Comparison of ENCODE assay signal across 26 cellular contexts in the genomic region with DNA sequence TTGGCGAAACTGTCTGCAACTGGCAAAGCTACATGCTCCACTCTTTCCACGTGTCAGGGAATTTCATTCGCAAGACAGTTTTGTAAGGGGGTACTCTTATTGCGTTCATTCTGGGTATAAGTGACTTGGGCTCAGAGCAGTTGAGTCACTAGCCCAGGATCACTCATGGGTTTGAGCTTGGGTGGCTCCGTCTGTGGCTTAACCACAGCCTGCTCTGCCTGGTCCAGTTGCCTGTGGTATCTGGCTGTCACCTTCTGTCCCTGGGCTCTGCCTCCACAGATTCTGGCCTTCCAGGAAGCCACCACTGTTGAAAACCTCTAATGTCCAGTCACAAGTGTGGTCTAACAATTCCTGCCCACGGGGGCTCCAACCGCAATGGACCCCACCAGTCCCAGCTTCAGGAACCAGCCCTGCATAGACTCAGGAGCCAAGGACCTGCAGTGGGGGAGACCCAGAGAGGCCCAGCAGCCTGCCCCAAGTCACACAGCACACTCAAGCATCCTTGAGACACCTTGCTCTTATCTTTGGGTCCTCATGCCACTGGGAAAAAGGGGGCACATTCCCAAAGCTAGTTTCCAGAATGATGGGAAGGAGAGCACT. TPM values are rescaled to one million over a fixed set of nuclear protein-coding genes. Genes with fewer than 3 reads are reported as not detected.
"Had no signal": no experiment of that assay in that cellular context is flagged by ENCODE, and none has a peak within 500 bp of the region (broad histone marks: within the 10 kb centered on the region; RNA-seq: fewer than 3 reads in every experiment).

No MANE protein-coding gene starts in this region.

- H2AFZ ChIP-seq: neural progenitor cell had no signal

- ATAC-seq: activated CD8-positive, alpha-beta T cell treated with anti-CD3 and anti-CD28 coated beads for 36 hours; activated T-helper 17 cell treated with anti-CD3 and anti-CD28 coated beads, Interleukin-2, amount 50 U/mL, for 72 hours; gastroesophageal sphincter; lower lobe of right lung; naive thymus-derived CD8-positive, alpha-beta T cell; right cardiac atrium; stimulated activated effector memory CD8-positive, alpha-beta T cell treated with anti-CD3 and anti-CD28 coated beads, Interleukin-12 subunit alpha, Interleukin-12 subunit beta, amount 100 ng/mL, for 72 hours; stimulated activated naive CD8-positive, alpha-beta T cell treated with anti-CD3 and anti-CD28 coated beads, Interleukin-15, amount 100 ng/mL, for 72 hours; T-cell had no signal

- H3K27ac Mint-ChIP-seq: activated CD4-positive, alpha-beta T cell treated with anti-CD3 and anti-CD28 coated beads, Interleukin-2, amount 10 ng/mL, durations not matched to agents 7 days and 5 days; activated CD8-positive, alpha-beta T cell treated with anti-CD3 and anti-CD28 coated beads for 36 hours; activated naive CD8-positive, alpha-beta T cell treated with anti-CD3 and anti-CD28 coated beads for 36 hours; activated T-cell treated with anti-CD3 and anti-CD28 coated beads, Interleukin-2, amount 50 U/mL, for 24 hours; activated T-helper 17 cell treated with anti-CD3 and anti-CD28 coated beads, Interleukin-2, amount 50 U/mL, for 72 hours; naive thymus-derived CD8-positive, alpha-beta T cell; neural progenitor cell; stimulated activated naive CD8-positive, alpha-beta T cell treated with anti-CD3 and anti-CD28 coated beads, Interleukin-15, amount 100 ng/mL, for 72 hours; T-cell; T-helper 2 cell treated with Interferon-gamma antibody and Interleukin-4, amounts not matched to agents 5 μg/mL and 100 μg/mL, for 36 hours had no signal

- H3K9me3 ChIP-seq: esophagus squamous epithelium, gastroesophageal sphincter, lower lobe of right lung, tibial artery, uterus had no signal

- H3K4me2 ChIP-seq: neural progenitor cell had no signal

- H3K36me3 Mint-ChIP-seq: activated naive CD8-positive, alpha-beta T cell treated with anti-CD3 and anti-CD28 coated beads for 36 hours; neural progenitor cell; stimulated activated effector memory CD8-positive, alpha-beta T cell treated with anti-CD3 and anti-CD28 coated beads, Interleukin-12 subunit alpha, Interleukin-12 subunit beta, amount 100 ng/mL, for 72 hours; T-cell had no signal

- H3K4me1 Mint-ChIP-seq: activated CD4-positive, alpha-beta T cell treated with anti-CD3 and anti-CD28 coated beads, Interleukin-2, amount 10 ng/mL, durations not matched to agents 7 days and 5 days; activated naive CD8-positive, alpha-beta T cell treated with anti-CD3 and anti-CD28 coated beads for 36 hours; activated T-helper 17 cell treated with anti-CD3 and anti-CD28 coated beads, Interleukin-2, amount 50 U/mL, for 72 hours; naive thymus-derived CD8-positive, alpha-beta T cell; neural progenitor cell; stimulated activated effector memory CD8-positive, alpha-beta T cell treated with anti-CD3 and anti-CD28 coated beads, Interleukin-12 subunit alpha, Interleukin-12 subunit beta, amount 100 ng/mL, for 72 hours; stimulated activated naive CD8-positive, alpha-beta T cell treated with anti-CD3 and anti-CD28 coated beads, Interleukin-15, amount 100 ng/mL, for 72 hours; T-cell had no signal

- H3K9ac ChIP-seq: neural progenitor cell had no signal

- H3K27ac ChIP-seq: coronary artery, esophagus squamous epithelium, gastroesophageal sphincter, lower lobe of right lung, neural progenitor cell, tibial artery, uterus, VCaP had no signal

- H3K27me3 Mint-ChIP-seq: activated CD4-positive, alpha-beta T cell treated with anti-CD3 and anti-CD28 coated beads, Interleukin-2, amount 10 ng/mL, durations not matched to agents 7 days and 5 days; stimulated activated naive CD8-positive, alpha-beta T cell treated with anti-CD3 and anti-CD28 coated beads, Interleukin-15, amount 100 ng/mL, for 72 hours had no signal

- H3K4me3 Mint-ChIP-seq: activated CD4-positive, alpha-beta T cell treated with anti-CD3 and anti-CD28 coated beads, Interleukin-2, amount 10 ng/mL, durations not matched to agents 7 days and 5 days; activated CD8-positive, alpha-beta T cell treated with anti-CD3 and anti-CD28 coated beads for 36 hours; activated naive CD8-positive, alpha-beta T cell treated with anti-CD3 and anti-CD28 coated beads for 36 hours; activated T-cell treated with anti-CD3 and anti-CD28 coated beads, Interleukin-2, amount 50 U/mL, for 24 hours; activated T-helper 17 cell treated with anti-CD3 and anti-CD28 coated beads, Interleukin-2, amount 50 U/mL, for 72 hours; naive thymus-derived CD8-positive, alpha-beta T cell; neural progenitor cell; stimulated activated effector memory CD8-positive, alpha-beta T cell treated with anti-CD3 and anti-CD28 coated beads, Interleukin-12 subunit alpha, Interleukin-12 subunit beta, amount 100 ng/mL, for 72 hours; stimulated activated naive CD8-positive, alpha-beta T cell treated with anti-CD3 and anti-CD28 coated beads, Interleukin-15, amount 100 ng/mL, for 72 hours; T-cell; T-helper 2 cell treated with Interferon-gamma antibody and Interleukin-4, amounts not matched to agents 5 μg/mL and 100 μg/mL, for 36 hours had no signal

- H3K36me3 ChIP-seq: esophagus squamous epithelium, gastroesophageal sphincter, lower lobe of right lung, neural progenitor cell, tibial artery, uterus had no signal

- H3K27me3 ChIP-seq: neural progenitor cell, uterus had no signal

- H3K9me3 Mint-ChIP-seq: activated CD4-positive, alpha-beta T cell treated with anti-CD3 and anti-CD28 coated beads, Interleukin-2, amount 10 ng/mL, durations not matched to agents 7 days and 5 days; activated CD8-positive, alpha-beta T cell treated with anti-CD3 and anti-CD28 coated beads for 36 hours; activated naive CD8-positive, alpha-beta T cell treated with anti-CD3 and anti-CD28 coated beads for 36 hours; activated T-cell treated with anti-CD3 and anti-CD28 coated beads, Interleukin-2, amount 50 U/mL, for 24 hours; activated T-helper 17 cell treated with anti-CD3 and anti-CD28 coated beads, Interleukin-2, amount 50 U/mL, for 72 hours; stimulated activated effector memory CD8-positive, alpha-beta T cell treated with anti-CD3 and anti-CD28 coated beads, Interleukin-12 subunit alpha, Interleukin-12 subunit beta, amount 100 ng/mL, for 72 hours; stimulated activated naive CD8-positive, alpha-beta T cell treated with anti-CD3 and anti-CD28 coated beads, Interleukin-15, amount 100 ng/mL, for 72 hours; T-cell; T-helper 2 cell treated with Interferon-gamma antibody and Interleukin-4, amounts not matched to agents 5 μg/mL and 100 μg/mL, for 36 hours had no signal

- H3K4me3 ChIP-seq: coronary artery, esophagus squamous epithelium, gastroesophageal sphincter, lower lobe of right lung, neural progenitor cell, skin epidermis, tibial artery, uterus had no signal

- DNase-seq: activated CD4-positive, alpha-beta T cell treated with anti-CD3 and anti-CD28 coated beads, Interleukin-2, amount 10 ng/mL, durations not matched to agents 7 days and 5 days; activated CD4-positive, CD25-positive, alpha-beta regulatory T cell treated with anti-CD3 and anti-CD28 coated beads, Interleukin-2, amount 50 U/mL, for 72 hours; activated CD8-positive, alpha-beta T cell treated with anti-CD3 and anti-CD28 coated beads for 36 hours; activated naive CD4-positive, alpha-beta T cell treated with Interleukin-2 at 50 U/mL for 16 hours; activated naive CD8-positive, alpha-beta T cell treated with anti-CD3 and anti-CD28 coated beads for 36 hours; activated T-cell treated with anti-CD3 and anti-CD28 coated beads, Interleukin-2, amount 50 U/mL, for 24 hours; esophagus squamous epithelium; lower lobe of right lung; stimulated activated CD4-positive, alpha-beta T cell treated with anti-CD3 and anti-CD28 coated beads, Interleukin-2, amount 100 ng/mL, for 24 hours; stimulated activated naive CD8-positive, alpha-beta T cell treated with anti-CD3 and anti-CD28 coated beads, Interleukin-15, amount 100 ng/mL, for 72 hours; T-cell; uterus had no signal

- H3K4me1 ChIP-seq: esophagus squamous epithelium, lower lobe of right lung, neural progenitor cell, tibial artery, uterus had no signal

RNA-seq across cellular contexts. Expression of gene KIF12, which starts 10.4 kb away (rescaled TPM):
- total RNA-seq: activated CD4-positive, alpha-beta T cell treated with anti-CD3 and anti-CD28 coated beads, Interleukin-2, amount 10 ng/mL, durations not matched to agents 7 days and 5 days; activated CD8-positive, alpha-beta T cell treated with anti-CD3 and anti-CD28 coated beads for 36 hours; activated naive CD8-positive, alpha-beta T cell treated with anti-CD3 and anti-CD28 coated beads for 36 hours; activated T-helper 17 cell treated with anti-CD3 and anti-CD28 coated beads, Interleukin-2, amount 50 U/mL, for 72 hours; gastroesophageal sphincter; naive thymus-derived CD8-positive, alpha-beta T cell; osteoblast had no signal

RNA-seq across cellular contexts. Expression of gene AMBP, which starts 10.6 kb away (rescaled TPM):
- total RNA-seq: activated CD4-positive, alpha-beta T cell treated with anti-CD3 and anti-CD28 coated beads, Interleukin-2, amount 10 ng/mL, durations not matched to agents 7 days and 5 days; activated CD8-positive, alpha-beta T cell treated with anti-CD3 and anti-CD28 coated beads for 36 hours; activated naive CD8-positive, alpha-beta T cell treated with anti-CD3 and anti-CD28 coated beads for 36 hours; activated T-helper 17 cell treated with anti-CD3 and anti-CD28 coated beads, Interleukin-2, amount 50 U/mL, for 72 hours; astrocyte; gastroesophageal sphincter; naive thymus-derived CD8-positive, alpha-beta T cell; osteoblast; pulmonary artery endothelial cell had no signal
